Comparison of ENCODE assay signal across 8 cellular contexts in genomic region chr15:67109141-67110034, GRCh38. TPM values are rescaled to one million over a fixed set of nuclear protein-coding genes. Genes with fewer than 3 reads are reported as not detected.
DNase-seq lines count a peak whose midpoint lies in the region; ATAC-seq and TF ChIP-seq lines count a peak whose summit lies in the region.

No MANE protein-coding gene starts in this region.

- no peak for TF ChIP-seq CTCF in glutamatergic neuron (IDR thresholded peaks at IDR 0.05; ENCODE audit: partially characterized antibody, unreplicated experiment)

- H3K27me3 Mint-ChIP-seq in T-helper 17 cell (no peaks in the 10 kb centered on the region), glutamatergic neuron (ENCODE audit: unreplicated experiment) (no peaks in the 10 kb centered on the region)
- H3K27me3 Mint-ChIP-seq in stimulated activated memory B cell treated with anti-CD40 and anti-IgM and Interleukin-4, amounts not matched to agents 10 μg/mL and 1 μg/mL and 100 μg/mL, for 72 hours: no peaks in the 10 kb centered on the region

- H3K4me1 ChIP-seq in right cardiac atrium (ENCODE audit: control insufficient read depth, insufficient read depth, low read length): peaks cover 43% of the 10 kb centered on the region

- H3K36me3 Mint-ChIP-seq in T-helper 17 cell (ENCODE audit: low read depth): peaks cover 10% of the 10 kb centered on the region
- peaks cover 28% of the 10 kb centered on the region for H3K36me3 Mint-ChIP-seq in stimulated activated memory B cell treated with anti-CD40 and anti-IgM and Interleukin-4, amounts not matched to agents 10 μg/mL and 1 μg/mL and 100 μg/mL, for 72 hours
- H3K36me3 Mint-ChIP-seq in glutamatergic neuron (ENCODE audit: unreplicated experiment): peaks cover 13% of the 10 kb centered on the region

- ATAC-seq in GM18511 (IDR thresholded peaks at IDR 0.05; ENCODE audit: unreplicated experiment) (peak; percentile 72), HG03097 (IDR thresholded peaks at IDR 0.05; ENCODE audit: low FRiP score, unreplicated experiment) (peak; percentile 54), T-helper 17 cell (peak; percentile 68), right cardiac atrium (peak; percentile 73 to 79)
- ATAC-seq in stimulated activated memory B cell treated with anti-CD40 and anti-IgM and Interleukin-4, amounts not matched to agents 10 μg/mL and 1 μg/mL and 100 μg/mL, for 72 hours: peak; percentile 95

- H3K4me3 ChIP-seq in right cardiac atrium (ENCODE audit: low read length): no peak overlapping the region

- WGBS in right cardiac atrium: 34% methylated on average over 18 of the region's 18 CpGs

- H3K4me1 Mint-ChIP-seq in T-helper 17 cell: peaks cover 70% of the 10 kb centered on the region
- peaks cover 15% of the 10 kb centered on the region for H3K4me1 Mint-ChIP-seq in stimulated activated memory B cell treated with anti-CD40 and anti-IgM and Interleukin-4, amounts not matched to agents 10 μg/mL and 1 μg/mL and 100 μg/mL, for 72 hours
- peaks cover 20% of the 10 kb centered on the region for H3K4me1 Mint-ChIP-seq in glutamatergic neuron (ENCODE audit: low read depth, unreplicated experiment)

- DNase-seq in T-helper 17 cell (no peak), right cardiac atrium (peak; percentile 87 to 92 (median 91)), midbrain (lab: John Stamatoyannopoulos, UW) (no peak), glutamatergic neuron (no peak), DMS 273 (lab: John Stamatoyannopoulos, UW; ENCODE audit: unreplicated experiment) (no peak)

- peaks cover 7% of the 10 kb centered on the region for H3K9me3 Mint-ChIP-seq in stimulated activated memory B cell treated with anti-CD40 and anti-IgM and Interleukin-4, amounts not matched to agents 10 μg/mL and 1 μg/mL and 100 μg/mL, for 72 hours
- peaks cover 5% of the 10 kb centered on the region for H3K9me3 Mint-ChIP-seq in glutamatergic neuron (ENCODE audit: unreplicated experiment)

- H3K9me3 ChIP-seq in T-helper 17 cell (ENCODE audit: control insufficient read depth, low read length, poor library complexity, severe bottlenecking): no peaks in the 10 kb centered on the region
- no peaks in the 10 kb centered on the region for H3K9me3 ChIP-seq in right cardiac atrium (ENCODE audit: control insufficient read depth, low read length)

- no peaks in the 10 kb centered on the region for H3K27me3 ChIP-seq in right cardiac atrium (ENCODE audit: control insufficient read depth, insufficient read depth)

- peak overlapping the region; percentile 46 for H3K27ac ChIP-seq in right cardiac atrium (ENCODE audit: low read length)

- H3K27ac Mint-ChIP-seq in T-helper 17 cell (peak overlapping the region; percentile 77), glutamatergic neuron (ENCODE audit: unreplicated experiment) (no peak overlapping the region)
- no peak overlapping the region for H3K27ac Mint-ChIP-seq in stimulated activated memory B cell treated with anti-CD40 and anti-IgM and Interleukin-4, amounts not matched to agents 10 μg/mL and 1 μg/mL and 100 μg/mL, for 72 hours

- intact Hi-C loops in right cardiac atrium (cut with DNase I): loop anchor here in 1 of 4 donors (10.0 kb wide), 1 partner anchor 55 kb away; no protein-coding TSS in a partner anchor

- H3K4me3 Mint-ChIP-seq in T-helper 17 cell (peak overlapping the region; percentile 66), glutamatergic neuron (ENCODE audit: unreplicated experiment) (no peak overlapping the region)
- H3K4me3 Mint-ChIP-seq in stimulated activated memory B cell treated with anti-CD40 and anti-IgM and Interleukin-4, amounts not matched to agents 10 μg/mL and 1 μg/mL and 100 μg/mL, for 72 hours: peak overlapping the region; percentile 25

RNA-seq across cellular contexts. Expression of gene SMAD3, which starts 44.0 kb away (rescaled TPM):
- total RNA-seq in T-helper 17 cell (10 to 100 TPM; 79.8 to 82.9 TPM), right cardiac atrium (10 to 100 TPM; 29.2 to 40.5 (median 30.5) TPM), glutamatergic neuron (ENCODE audit: unreplicated experiment) (5.0 TPM)
- polyA plus RNA-seq in right cardiac atrium: 9.9 TPM

Comparison
In these comparisons a context has a peak if more than half of its experiments do, and no peak if none do; other contexts are left out.
1. DNase-seq: peak in right cardiac atrium (3 of 3); none in T-helper 17 cell (0 of 3), midbrain (single experiment), glutamatergic neuron (single experiment) and DMS 273 (single experiment).
2. Peak in every context shown above with its lines, with median percentiles within 50 percentile points of each other: ATAC-seq.